9 cellular contexts compared by ENCODE assay signal in genomic region chrX:38627683-38628082, GRCh38.
DNase-seq lines count a peak whose midpoint lies in the region; ATAC-seq and TF ChIP-seq lines count a peak whose summit lies in the region.
"Had no signal": no experiment of that assay in that cellular context is flagged by ENCODE, and none has a peak within 500 bp of the region (broad histone marks: within the 10 kb centered on the region; RNA-seq: fewer than 3 reads in every experiment).

No MANE protein-coding gene starts in this region.

- no peaks in the 10 kb centered on the region for H3K36me3 Mint-ChIP-seq in activated CD4-positive, alpha-beta T cell treated with anti-CD3 and anti-CD28 coated beads for 36 hours (ENCODE audit: low read depth)
- H3K36me3 Mint-ChIP-seq in activated naive CD4-positive, alpha-beta T cell treated with anti-CD3 and anti-CD28 coated beads, Interleukin-2, amount 10 ng/mL, durations not matched to agents 7 days and 5 days = no peaks in the 10 kb centered on the region
- no peaks in the 10 kb centered on the region for H3K36me3 Mint-ChIP-seq in mesothelial cell of epicardium

- TF ChIP-seq CTCF in MM.1S (IDR thresholded peaks at IDR 0.05; ENCODE audit: low read length) = peak; percentile 80
- peak; percentile 15 for TF ChIP-seq CTCF in lung (IDR thresholded peaks at IDR 0.05; ENCODE audit: control extremely low read depth, extremely low read depth)
- peak in 1 of 3 experiments; percentile 25 for TF ChIP-seq CTCF in esophagus muscularis mucosa (IDR thresholded peaks at IDR 0.05)
- TF ChIP-seq CTCF in mesothelial cell of epicardium (IDR thresholded peaks at IDR 0.05; ENCODE audit: unreplicated experiment) = no peak

- H3K4me1 Mint-ChIP-seq in activated CD4-positive, alpha-beta T cell treated with anti-CD3 and anti-CD28 coated beads for 36 hours = peaks cover 6% of the 10 kb centered on the region
- peaks cover 7% of the 10 kb centered on the region for H3K4me1 Mint-ChIP-seq in activated naive CD4-positive, alpha-beta T cell treated with anti-CD3 and anti-CD28 coated beads, Interleukin-2, amount 10 ng/mL, durations not matched to agents 7 days and 5 days
- no peaks in the 10 kb centered on the region for H3K4me1 Mint-ChIP-seq in mesothelial cell of epicardium

- H3K4me3 ChIP-seq in GM23248 (no peak overlapping the region), MM.1S (ENCODE audit: low read length) (no peak overlapping the region), lung (no peak overlapping the region), esophagus muscularis mucosa (no peak overlapping the region)

- no peaks in the 10 kb centered on the region for H3K27me3 Mint-ChIP-seq in activated CD4-positive, alpha-beta T cell treated with anti-CD3 and anti-CD28 coated beads for 36 hours
- H3K27me3 Mint-ChIP-seq in activated naive CD4-positive, alpha-beta T cell treated with anti-CD3 and anti-CD28 coated beads, Interleukin-2, amount 10 ng/mL, durations not matched to agents 7 days and 5 days = peaks cover 8% of the 10 kb centered on the region
- H3K27me3 Mint-ChIP-seq in mesothelial cell of epicardium (ENCODE audit: low read depth) = peaks cover 5% of the 10 kb centered on the region
- H3K27me3 Mint-ChIP-seq: stimulated activated naive CD8-positive, alpha-beta T cell treated with anti-CD3 and anti-CD28 coated beads, Interleukin-15, Interleukin-2, amounts not matched to agents 100 ng/mL and 50 ng/mL, for 24 hours had no signal

- H3F3A ChIP-seq in GM23248 (ENCODE audit: insufficient read depth) = no peaks in the 10 kb centered on the region
- no peaks in the 10 kb centered on the region for H3F3A ChIP-seq in MM.1S (ENCODE audit: insufficient read depth, low read length)

- H3K27me3 ChIP-seq in GM23248 (replicated peaks; ENCODE audit: insufficient read depth) = no peaks in the 10 kb centered on the region
- no peaks in the 10 kb centered on the region for H3K27me3 ChIP-seq in MM.1S (replicated peaks; ENCODE audit: insufficient read depth, low read length)
- H3K27me3 ChIP-seq in lung (ENCODE audit: control insufficient read depth, insufficient read depth) = peaks cover 9% of the 10 kb centered on the region
- no peaks in the 10 kb centered on the region for H3K27me3 ChIP-seq in esophagus muscularis mucosa

- ATAC-seq in activated CD4-positive, alpha-beta T cell treated with anti-CD3 and anti-CD28 coated beads for 36 hours = peak; percentile 82
- ATAC-seq in lung (ENCODE audit: insufficient read depth, low FRiP score) = no peak

- no peaks in the 10 kb centered on the region for H3K4me1 ChIP-seq in GM23248 (ENCODE audit: insufficient read depth)
- peaks cover 4% of the 10 kb centered on the region; the same call in 1 of the 2 replicates for H3K4me1 ChIP-seq in MM.1S (ENCODE audit: low read length)
- H3K4me1 ChIP-seq in lung (ENCODE audit: control insufficient read depth in 2 of 2, insufficient read depth in 2 of 2, low read length in 2 of 2) = no peaks in the 10 kb centered on the region
- no peaks in the 10 kb centered on the region for H3K4me1 ChIP-seq in esophagus muscularis mucosa

- no peaks in the 10 kb centered on the region for H3K9me3 Mint-ChIP-seq in activated CD4-positive, alpha-beta T cell treated with anti-CD3 and anti-CD28 coated beads for 36 hours (ENCODE audit: low read depth)
- H3K9me3 Mint-ChIP-seq in activated naive CD4-positive, alpha-beta T cell treated with anti-CD3 and anti-CD28 coated beads, Interleukin-2, amount 10 ng/mL, durations not matched to agents 7 days and 5 days = no peaks in the 10 kb centered on the region
- H3K9me3 Mint-ChIP-seq in mesothelial cell of epicardium = peaks cover 19% of the 10 kb centered on the region
- H3K9me3 Mint-ChIP-seq: stimulated activated naive CD8-positive, alpha-beta T cell treated with anti-CD3 and anti-CD28 coated beads, Interleukin-15, Interleukin-2, amounts not matched to agents 100 ng/mL and 50 ng/mL, for 24 hours had no signal

- POLR2A ChIA-PET in activated CD4-positive, alpha-beta T cell treated with anti-CD3 and anti-CD28 coated beads for 36 hours (lab: Charles Lee) = no interaction called here

- H4K20me1 ChIP-seq in GM23248 (ENCODE audit: insufficient read depth) = no peaks in the 10 kb centered on the region
- no peaks in the 10 kb centered on the region for H4K20me1 ChIP-seq in MM.1S (ENCODE audit: insufficient read depth, low read length)

- peak; percentile 31 for DNase-seq in activated CD4-positive, alpha-beta T cell treated with anti-CD3 and anti-CD28 coated beads for 36 hours
- DNase-seq in activated CD4-positive, alpha-beta T cell treated with anti-CD3 and anti-CD28 coated beads, Interleukin-2, amount 50 U/mL, for 1 hour = no peak
- DNase-seq in GM23248 (peak; percentile 2), MM.1S (peak; percentile 56), lung (ENCODE audit: low spot score) (no peak), esophagus muscularis mucosa (ENCODE audit: extremely low spot score) (no peak), mesothelial cell of epicardium (ENCODE audit: low spot score in 2 of 2, unreplicated experiment in 2 of 2) (no peak)
- DNase-seq in activated naive CD4-positive, alpha-beta T cell treated with anti-CD3 and anti-CD28 coated beads, Interleukin-2, amount 10 ng/mL, durations not matched to agents 7 days and 5 days = peak; percentile 31

- no peak overlapping the region for H3K27ac Mint-ChIP-seq in activated CD4-positive, alpha-beta T cell treated with anti-CD3 and anti-CD28 coated beads for 36 hours
- H3K27ac Mint-ChIP-seq in activated naive CD4-positive, alpha-beta T cell treated with anti-CD3 and anti-CD28 coated beads, Interleukin-2, amount 10 ng/mL, durations not matched to agents 7 days and 5 days = no peak overlapping the region
- H3K27ac Mint-ChIP-seq in mesothelial cell of epicardium = no peak overlapping the region
- H3K27ac Mint-ChIP-seq: stimulated activated naive CD8-positive, alpha-beta T cell treated with anti-CD3 and anti-CD28 coated beads, Interleukin-15, Interleukin-2, amounts not matched to agents 100 ng/mL and 50 ng/mL, for 24 hours had no signal

- no peak overlapping the region for H3K4me2 ChIP-seq in GM23248 (ENCODE audit: unreplicated experiment)
- H3K4me2 ChIP-seq in MM.1S (ENCODE audit: low read depth, low read length) = no peak overlapping the region

- H3K79me2 ChIP-seq in GM23248 (ENCODE audit: insufficient read depth) = no peaks in the 10 kb centered on the region
- peaks cover 12% of the 10 kb centered on the region; the same call in 1 of the 2 replicates for H3K79me2 ChIP-seq in MM.1S (ENCODE audit: low read length)

- H3K36me3 ChIP-seq in GM23248 (ENCODE audit: low read depth) (no peaks in the 10 kb centered on the region), MM.1S (replicated peaks; ENCODE audit: insufficient read depth, low read length) (no peaks in the 10 kb centered on the region), lung (ENCODE audit: control insufficient read depth in 2 of 2, insufficient read depth in 2 of 2, low read length in 2 of 2) (no peaks in the 10 kb centered on the region), esophagus muscularis mucosa (no peaks in the 10 kb centered on the region)

- H3K9ac ChIP-seq in GM23248 = no peak overlapping the region
- H3K9ac ChIP-seq in MM.1S (ENCODE audit: low read length) = no peak overlapping the region

- H3K4me3 Mint-ChIP-seq in activated CD4-positive, alpha-beta T cell treated with anti-CD3 and anti-CD28 coated beads for 36 hours = no peak overlapping the region
- no peak overlapping the region for H3K4me3 Mint-ChIP-seq in activated naive CD4-positive, alpha-beta T cell treated with anti-CD3 and anti-CD28 coated beads, Interleukin-2, amount 10 ng/mL, durations not matched to agents 7 days and 5 days
- H3K4me3 Mint-ChIP-seq in mesothelial cell of epicardium = no peak overlapping the region
- H3K4me3 Mint-ChIP-seq: stimulated activated naive CD8-positive, alpha-beta T cell treated with anti-CD3 and anti-CD28 coated beads, Interleukin-15, Interleukin-2, amounts not matched to agents 100 ng/mL and 50 ng/mL, for 24 hours had no signal

- H3K9me3 ChIP-seq in GM23248 (ENCODE audit: low read depth) (no peaks in the 10 kb centered on the region), MM.1S (replicated peaks; ENCODE audit: insufficient read depth, low read length) (no peaks in the 10 kb centered on the region), lung (ENCODE audit: control insufficient read depth in 2 of 2, insufficient read depth in 1 of 2, low read length in 1 of 2) (no peaks in the 10 kb centered on the region), esophagus muscularis mucosa (no peaks in the 10 kb centered on the region)

- TF ChIP-seq POLR2A in esophagus muscularis mucosa (IDR thresholded peaks at IDR 0.05; ENCODE audit: low read depth) = no peak

- H3K27ac ChIP-seq in GM23248 (no peak overlapping the region), MM.1S (ENCODE audit: low read length) (no peak overlapping the region), lung (ENCODE audit: low read depth in 1 of 2, low read length in 1 of 2) (no peak overlapping the region), esophagus muscularis mucosa (replicated peaks in 1 of 4) (no peak overlapping the region)

- H3K9me2 ChIP-seq in GM23248 (ENCODE audit: insufficient read depth) = no peaks in the 10 kb centered on the region
- H3K9me2 ChIP-seq in MM.1S (replicated peaks; ENCODE audit: insufficient read depth, low read length) = no peaks in the 10 kb centered on the region

- in situ Hi-C loops in GM23248 (cut with MboI) = no loop called here

- intact Hi-C loops in activated CD4-positive, alpha-beta T cell treated with anti-CD3 and anti-CD28 coated beads for 36 hours (cut with DNase I, micrococcal nuclease) = no loop called here
- intact Hi-C loops in esophagus muscularis mucosa (cut with DNase I) = no loop called here

- TF ChIP-seq EP300 in esophagus muscularis mucosa (IDR thresholded peaks at IDR 0.05) = no peak

- CTCF ChIA-PET in activated CD4-positive, alpha-beta T cell treated with anti-CD3 and anti-CD28 coated beads for 36 hours (lab: Charles Lee) = interaction anchor here (0.5 to 1.5 kb wide), 4 partner anchors 19 to 391 kb away, joined by 3 to 6 read pairs (median 3); no protein-coding TSS in a partner anchor
- CTCF ChIA-PET in activated naive CD4-positive, alpha-beta T cell treated with anti-CD3 and anti-CD28 coated beads, Interleukin-2, amount 10 ng/mL, durations not matched to agents 7 days and 5 days (lab: Charles Lee) = interaction anchor here (0.6 to 1.7 kb wide), 2 partner anchors 14 to 29 kb away, joined by 3 to 6 read pairs; no protein-coding TSS in a partner anchor

- no peak overlapping the region for H2AFZ ChIP-seq in GM23248
- H2AFZ ChIP-seq in MM.1S (ENCODE audit: low read length) = no peak overlapping the region

Comparison
In these comparisons a context has a peak if more than half of its experiments do, and no peak if none do; other contexts are left out.
1. DNase-seq: peak in activated CD4-positive, alpha-beta T cell treated with anti-CD3 and anti-CD28 coated beads for 36 hours (single experiment), GM23248 (single experiment), MM.1S (single experiment) and activated naive CD4-positive, alpha-beta T cell treated with anti-CD3 and anti-CD28 coated beads, Interleukin-2, amount 10 ng/mL, durations not matched to agents 7 days and 5 days (single experiment); none in activated CD4-positive, alpha-beta T cell treated with anti-CD3 and anti-CD28 coated beads, Interleukin-2, amount 50 U/mL, for 1 hour (single experiment), lung (single experiment), esophagus muscularis mucosa (single experiment) and mesothelial cell of epicardium (0 of 2).